In the genomic region with DNA sequence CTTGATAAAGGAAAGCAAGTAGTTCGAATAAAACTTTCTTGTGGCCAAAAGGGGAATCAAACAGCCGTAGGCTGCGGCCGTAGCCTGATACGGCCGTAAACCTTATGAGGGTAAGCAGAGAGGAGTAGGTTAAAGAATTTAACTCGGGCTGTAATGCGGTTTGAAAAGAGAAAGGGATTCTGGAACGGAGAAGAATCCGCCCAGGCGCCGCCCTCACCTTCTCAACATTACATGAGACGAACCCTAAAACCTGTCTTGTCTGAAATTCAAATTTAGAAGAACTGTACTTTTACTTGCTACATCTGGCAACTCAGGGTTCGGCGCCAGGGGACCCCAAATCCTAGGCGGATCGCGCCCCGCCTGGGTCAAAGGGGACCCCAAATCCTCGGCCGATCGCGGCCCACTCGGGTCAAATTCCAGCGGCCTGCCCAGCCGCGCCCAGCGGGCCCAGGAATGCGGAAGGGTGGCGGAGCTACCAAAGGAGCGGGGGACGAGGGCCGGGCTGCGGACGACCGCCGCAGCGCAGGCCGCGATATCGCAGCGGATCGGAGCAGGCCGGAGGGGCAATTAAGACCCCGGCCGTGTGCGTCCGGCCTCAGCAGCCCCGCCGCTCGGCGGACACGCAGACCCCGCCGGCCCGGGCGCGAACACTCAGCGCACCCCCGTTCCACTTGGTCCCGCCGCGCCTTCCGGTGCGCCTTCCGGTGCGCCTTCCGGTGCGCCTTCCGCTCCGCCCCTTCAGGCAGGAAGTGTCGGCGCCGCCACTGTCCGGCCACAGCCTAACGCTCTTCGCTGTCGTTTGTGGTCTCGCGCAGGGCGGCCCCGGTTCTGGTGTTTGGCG, we compare ENCODE assay signal across 8 cellular contexts. TPM values are rescaled to one million over a fixed set of nuclear protein-coding genes. Genes with fewer than 3 reads are reported as not detected.
DNase-seq lines count a peak whose midpoint lies in the region; ATAC-seq and TF ChIP-seq lines count a peak whose summit lies in the region.

MYL12B (plus strand) TSS at position 741 of the 841 bp plus-strand sequence. CDS start 10,766 bp downstream, outside the sequence.

- TF ChIP-seq CTCF in fibroblast of pulmonary artery (IDR thresholded peaks at IDR 0.05; ENCODE audit: low read length, missing control alignments) (no peak), nephron progenitor cell (IDR thresholded peaks at IDR 0.05) (no peak)

- H3K27me3 ChIP-seq in stomach smooth muscle (ENCODE audit: control insufficient read depth in 1 of 2, insufficient read depth in 2 of 2, low read length in 2 of 2), result no peaks in the 10 kb centered on the region

- intact Hi-C loops in activated T-helper 2 cell treated with anti-CD3 and anti-CD28 coated beads, Interferon-gamma antibody, Interleukin-2, Interleukin-4, amounts not matched to agents 10 μg/mL and 5 μg/mL and 100 μg/mL, durations not matched to agents 14 hours and 24 hours and 36 hours (cut with micrococcal nuclease), result loop anchor here (1.0 to 5.0 kb wide), 8 partner anchors 11 to 689 kb away; partner anchors contain the start of genes METTL4, MYL12A and NDC80

- peak; percentile 66 for DNase-seq in DMS114 treated with DMSO at 0.1 percent for 48 hours (lab: John Stamatoyannopoulos, UW; ENCODE audit: unreplicated experiment)
- peak in 65 of 76 experiments; percentile 2 to 81 (median 40) for DNase-seq in HUDEP-2 (lab: John Stamatoyannopoulos, UW; ENCODE audit: unreplicated experiment in 76 of 76)
- peak; percentile 93 for DNase-seq in RPMI8226
- peak; percentile 77 for DNase-seq in activated T-helper 2 cell treated with anti-CD3 and anti-CD28 coated beads, Interferon-gamma antibody, Interleukin-2, Interleukin-4, amounts not matched to agents 10 μg/mL and 5 μg/mL and 100 μg/mL, durations not matched to agents 14 hours and 24 hours and 36 hours (ENCODE audit: low spot score)
- peak; percentile 77 for DNase-seq in fibroblast of pulmonary artery (ENCODE audit: low read depth)
- DNase-seq in nephron progenitor cell, result peak; percentile 85

- no peaks in the 10 kb centered on the region for H3K27me3 Mint-ChIP-seq in activated T-helper 2 cell treated with anti-CD3 and anti-CD28 coated beads, Interferon-gamma antibody, Interleukin-2, Interleukin-4, amounts not matched to agents 10 μg/mL and 5 μg/mL and 100 μg/mL, durations not matched to agents 14 hours and 24 hours and 36 hours (ENCODE audit: low read depth)
- H3K27me3 Mint-ChIP-seq in nephron progenitor cell (ENCODE audit: low read depth, poor library complexity), result no peaks in the 10 kb centered on the region

- peak within 1 kb of the TSS; percentile 95 for H3K27ac ChIP-seq in stomach smooth muscle (ENCODE audit: low read length)

- H3K27ac Mint-ChIP-seq in activated T-helper 2 cell treated with anti-CD3 and anti-CD28 coated beads, Interferon-gamma antibody, Interleukin-2, Interleukin-4, amounts not matched to agents 10 μg/mL and 5 μg/mL and 100 μg/mL, durations not matched to agents 14 hours and 24 hours and 36 hours, result peak within 1 kb of the TSS; percentile 99
- peak within 1 kb of the TSS; percentile 99 for H3K27ac Mint-ChIP-seq in nephron progenitor cell

- H3K9me3 Mint-ChIP-seq in activated T-helper 2 cell treated with anti-CD3 and anti-CD28 coated beads, Interferon-gamma antibody, Interleukin-2, Interleukin-4, amounts not matched to agents 10 μg/mL and 5 μg/mL and 100 μg/mL, durations not matched to agents 14 hours and 24 hours and 36 hours, result no peaks in the 10 kb centered on the region
- no peaks in the 10 kb centered on the region for H3K9me3 Mint-ChIP-seq in nephron progenitor cell

- H3K36me3 ChIP-seq in stomach smooth muscle (ENCODE audit: control insufficient read depth in 2 of 2, insufficient read depth in 2 of 2, low read length in 2 of 2), result peaks cover 4 to 7% of the 10 kb centered on the region in 2 donors

- H3K4me1 ChIP-seq in stomach smooth muscle (ENCODE audit: control insufficient read depth, insufficient read depth, low read length), result peaks cover 18% of the 10 kb centered on the region

- H3K4me1 Mint-ChIP-seq in activated T-helper 2 cell treated with anti-CD3 and anti-CD28 coated beads, Interferon-gamma antibody, Interleukin-2, Interleukin-4, amounts not matched to agents 10 μg/mL and 5 μg/mL and 100 μg/mL, durations not matched to agents 14 hours and 24 hours and 36 hours (ENCODE audit: low read depth), result peaks cover 69% of the 10 kb centered on the region
- peaks cover 47% of the 10 kb centered on the region for H3K4me1 Mint-ChIP-seq in nephron progenitor cell

- peaks cover 44% of the 10 kb centered on the region for H3K36me3 Mint-ChIP-seq in activated T-helper 2 cell treated with anti-CD3 and anti-CD28 coated beads, Interferon-gamma antibody, Interleukin-2, Interleukin-4, amounts not matched to agents 10 μg/mL and 5 μg/mL and 100 μg/mL, durations not matched to agents 14 hours and 24 hours and 36 hours (ENCODE audit: low read depth)
- H3K36me3 Mint-ChIP-seq in nephron progenitor cell (ENCODE audit: low read depth), result peaks cover 19% of the 10 kb centered on the region

- ATAC-seq in GM21381 (IDR thresholded peaks at IDR 0.05; ENCODE audit: unreplicated experiment), result peak; percentile 79

- peak within 1 kb of the TSS; percentile 93 to 96 for H3K9ac ChIP-seq in stomach smooth muscle (ENCODE audit: low read length in 2 of 2)

- peak within 1 kb of the TSS; percentile 84 for H3K4me3 ChIP-seq in fibroblast of pulmonary artery (replicated peaks; ENCODE audit: low read depth, low read length)
- peak within 1 kb of the TSS; percentile 90 to 95 for H3K4me3 ChIP-seq in stomach smooth muscle (ENCODE audit: low read length in 2 of 2)

- H3K9me3 ChIP-seq in stomach smooth muscle (ENCODE audit: control insufficient read depth in 2 of 2, low read length in 2 of 2), result no peaks in the 10 kb centered on the region

- peak within 1 kb of the TSS; percentile 97 for H3K4me3 Mint-ChIP-seq in activated T-helper 2 cell treated with anti-CD3 and anti-CD28 coated beads, Interferon-gamma antibody, Interleukin-2, Interleukin-4, amounts not matched to agents 10 μg/mL and 5 μg/mL and 100 μg/mL, durations not matched to agents 14 hours and 24 hours and 36 hours (ENCODE audit: low read depth)
- peak within 1 kb of the TSS; percentile 98 for H3K4me3 Mint-ChIP-seq in nephron progenitor cell

RNA-seq across cellular contexts. Expression of gene MYL12B, which starts in this region (rescaled TPM):
- total RNA-seq in activated T-helper 2 cell treated with anti-CD3 and anti-CD28 coated beads, Interferon-gamma antibody, Interleukin-2, Interleukin-4, amounts not matched to agents 10 μg/mL and 5 μg/mL and 100 μg/mL, durations not matched to agents 14 hours and 24 hours and 36 hours, result 243 and 245 TPM in 2 replicates

Comparison
In these comparisons a context has a peak if more than half of its experiments do, and no peak if none do; other contexts are left out.
1. Peak in every context shown above with its lines: DNase-seq, ATAC-seq, H3K4me3 ChIP-seq and H3K27ac ChIP-seq.
2. DNase-seq: peak in every context shown above with its lines; median percentile 93 in RPMI8226; 85 in nephron progenitor cell; 77 in activated T-helper 2 cell treated with anti-CD3 and anti-CD28 coated beads, Interferon-gamma antibody, Interleukin-2, Interleukin-4, amounts not matched to agents 10 μg/mL and 5 μg/mL and 100 μg/mL, durations not matched to agents 14 hours and 24 hours and 36 hours; 77 in fibroblast of pulmonary artery; 66 in DMS114 treated with DMSO at 0.1 percent for 48 hours; 40 in HUDEP-2.